ENCODE assay signal across 8 cellular contexts in the genomic region with DNA sequence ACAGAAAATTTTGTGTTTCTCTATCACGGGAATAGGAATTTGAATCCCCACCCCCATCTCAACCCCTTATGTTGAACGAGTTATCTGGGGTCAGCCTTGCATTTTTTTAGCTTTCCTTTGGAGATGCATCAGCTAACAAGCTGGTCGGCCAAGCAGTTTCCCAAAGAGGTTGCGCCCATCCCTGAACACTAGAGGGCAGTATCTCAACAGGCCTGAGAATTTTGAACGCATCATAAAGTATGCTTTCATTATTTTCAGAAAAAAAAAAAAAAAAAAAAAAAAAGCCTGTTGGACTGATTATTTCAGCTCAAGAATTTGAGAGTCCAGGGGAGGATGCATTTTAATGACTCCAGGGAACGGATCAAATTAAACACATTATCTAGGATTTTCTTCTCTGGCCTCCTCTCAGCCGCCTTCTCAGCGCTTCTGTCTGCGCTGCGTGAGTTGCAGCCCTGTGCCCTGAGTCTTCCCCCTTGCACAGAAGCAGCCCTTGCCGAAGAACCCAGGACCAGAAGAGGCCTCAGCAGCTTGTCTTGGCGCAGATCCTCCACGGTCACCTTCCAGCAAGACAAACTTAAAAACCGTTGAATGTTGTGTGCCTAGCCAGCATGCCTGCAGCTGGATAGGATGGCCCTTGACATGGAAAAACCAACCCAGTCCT.
DNase-seq lines count a peak whose midpoint lies in the region; ATAC-seq and TF ChIP-seq lines count a peak whose summit lies in the region.

No MANE protein-coding gene starts in this region.

- TF ChIP-seq CTCF in fibroblast of the aortic adventitia (IDR thresholded peaks at IDR 0.05; ENCODE audit: insufficient read depth, low read length) (peak; percentile 96), thyroid gland (IDR thresholded peaks at IDR 0.05) (peak; percentile 30 to 84 (median 58))

- peak overlapping the region; percentile 2 for H3K4me3 ChIP-seq in fibroblast of the aortic adventitia (ENCODE audit: low read depth, low read length)
- H3K4me3 ChIP-seq in thyroid gland (replicated peaks in 1 of 3), result no peak overlapping the region

- peak; percentile 39 for DNase-seq in DMS114 treated with DMSO at 0.1 percent for 48 hours (lab: John Stamatoyannopoulos, UW; ENCODE audit: unreplicated experiment)
- DNase-seq in NOMO-1 (lab: John Stamatoyannopoulos, UW; ENCODE audit: unreplicated experiment in 2 of 2), result peak; percentile 50 to 61
- DNase-seq in activated T-helper 1 cell treated with Interleukin-2 at 50 U/mL for 16 hours (ENCODE audit: low read depth), result peak; percentile 29
- peak; percentile 67 for DNase-seq in fibroblast of the aortic adventitia (ENCODE audit: low read depth)
- DNase-seq in non-pigmented ciliary epithelial cell (ENCODE audit: low read depth), result peak; percentile 22
- peak; percentile 52 to 58 for DNase-seq in thyroid gland

- 17 to 32% methylated on average over 14 of the region's 14 CpGs for WGBS in thyroid gland, 2 donors

- H3K4me1 ChIP-seq in thyroid gland, result no peaks in the 10 kb centered on the region

- ATAC-seq in HG02885 (IDR thresholded peaks at IDR 0.05; ENCODE audit: poor library complexity, unreplicated experiment), result peak; percentile 35
- ATAC-seq in HG03108 (IDR thresholded peaks at IDR 0.05; ENCODE audit: unreplicated experiment), result no peak

- H3K9me3 ChIP-seq in thyroid gland, result no peaks in the 10 kb centered on the region

- intact Hi-C loops in thyroid gland (cut with DNase I), result no loop called here

- no peak for TF ChIP-seq POLR2A in thyroid gland (IDR thresholded peaks at IDR 0.05)

- no peaks in the 10 kb centered on the region for H3K36me3 ChIP-seq in thyroid gland

- H3K27me3 ChIP-seq in thyroid gland, result no peaks in the 10 kb centered on the region

- no peak overlapping the region for H3K27ac ChIP-seq in thyroid gland
